Comparison of ENCODE assay signal across 8 cellular contexts in genomic region chr3:114451051-114451451, GRCh38.
DNase-seq lines count a peak whose midpoint lies in the region; ATAC-seq and TF ChIP-seq lines count a peak whose summit lies in the region.

No MANE protein-coding gene starts in this region.

- H3K36me3 Mint-ChIP-seq in activated CD8-positive, alpha-beta memory T cell treated with anti-CD3 and anti-CD28 coated beads, Interleukin-2, amount 10 ng/mL, durations not matched to agents 7 days and 5 days = no peaks in the 10 kb centered on the region
- H3K36me3 Mint-ChIP-seq in immature natural killer cell = no peaks in the 10 kb centered on the region

- H3K27ac Mint-ChIP-seq in activated CD8-positive, alpha-beta memory T cell treated with anti-CD3 and anti-CD28 coated beads, Interleukin-2, amount 10 ng/mL, durations not matched to agents 7 days and 5 days = no peak overlapping the region
- no peak overlapping the region for H3K27ac Mint-ChIP-seq in immature natural killer cell

- H3K9me3 ChIP-seq in HEK293 (ENCODE audit: control insufficient read depth, insufficient read depth, low read depth, low read length) (no peaks in the 10 kb centered on the region), mammary epithelial cell (replicated peaks; ENCODE audit: insufficient read depth, low read length) (no peaks in the 10 kb centered on the region), muscle layer of duodenum (ENCODE audit: control insufficient read depth in 1 of 2, low read length in 2 of 2) (no peaks in the 10 kb centered on the region)

- POLR2A ChIA-PET in HEK293 (lab: Yijun Ruan, JAX) = interaction anchor here (0.7 kb wide), 1 partner anchor 106 kb away, joined by 5 read pairs; no protein-coding TSS in a partner anchor

- TF ChIP-seq CTCF in HEK293 (tag by site-specific recombination; IDR thresholded peaks at IDR 0.05) = no peak
- no peak for TF ChIP-seq CTCF in mammary epithelial cell (conservative IDR thresholded peaks at IDR 0.05 in 1 of 2, IDR thresholded peaks at IDR 0.05 in 1 of 2; ENCODE audit: extremely low read depth in 1 of 2, insufficient read depth in 1 of 2, low read depth in 1 of 2, low read length in 2 of 2)

- H3K27me3 ChIP-seq in mammary epithelial cell (ENCODE audit: insufficient read depth, low read length) (no peaks in the 10 kb centered on the region), muscle layer of duodenum (ENCODE audit: low read depth, low read length) (no peaks in the 10 kb centered on the region)

- in situ Hi-C loops in mammary epithelial cell (cut with MboI; ENCODE audit: low sequenced_read_pairs in 2 of 2) = no loop called here

- DNase-seq in Ammon's horn (ENCODE audit: low spot score) (peak; percentile 47), mammary epithelial cell (no peak), Kasumi-1 (lab: John Stamatoyannopoulos, UW) (no peak), immature natural killer cell (no peak)
- DNase-seq in activated CD8-positive, alpha-beta memory T cell treated with anti-CD3 and anti-CD28 coated beads, Interleukin-2, amount 10 ng/mL, durations not matched to agents 7 days and 5 days = no peak

- 0% methylated on average over 2 of the region's 2 CpGs for WGBS in mammary epithelial cell (ENCODE audit: low coverage, missing lambda C conversion rate)

- peak overlapping the region; percentile 89 for H2AFZ ChIP-seq in mammary epithelial cell (ENCODE audit: low read depth, low read length)

- H3K4me2 ChIP-seq in mammary epithelial cell (ENCODE audit: insufficient read depth, low read depth, low read length) = peak overlapping the region; percentile 98

- H3K4me3 Mint-ChIP-seq in activated CD8-positive, alpha-beta memory T cell treated with anti-CD3 and anti-CD28 coated beads, Interleukin-2, amount 10 ng/mL, durations not matched to agents 7 days and 5 days = no peak overlapping the region
- no peak overlapping the region for H3K4me3 Mint-ChIP-seq in immature natural killer cell

- dilution Hi-C loops in mammary epithelial cell (cut with HindIII; ENCODE audit: low sequenced_read_pairs) = no loop called here

- peaks cover 2% of the 10 kb centered on the region for H3K4me1 Mint-ChIP-seq in activated CD8-positive, alpha-beta memory T cell treated with anti-CD3 and anti-CD28 coated beads, Interleukin-2, amount 10 ng/mL, durations not matched to agents 7 days and 5 days
- H3K4me1 Mint-ChIP-seq in immature natural killer cell = peaks cover 0 to 6% of the 10 kb centered on the region in 2 donors

- intact Hi-C loops in mammary epithelial cell (cut with micrococcal nuclease) = no loop called here

- H3K79me2 ChIP-seq in mammary epithelial cell (ENCODE audit: insufficient read depth, low read length) = peaks cover 16% of the 10 kb centered on the region

- BruUV-seq in mammary epithelial cell (replicated peaks; lab: Mats Ljungman, UMichigan) = no TSS peak

- H4K20me1 ChIP-seq in mammary epithelial cell (ENCODE audit: insufficient read depth, low read length) = no peaks in the 10 kb centered on the region

- H3K4me3 ChIP-seq in HEK293 (ENCODE audit: low read depth, low read length) (no peak overlapping the region), mammary epithelial cell (replicated peaks in 1 of 3; ENCODE audit: insufficient read depth in 1 of 3, low read depth in 2 of 3, low read length in 3 of 3) (peak overlapping the region; percentile 12 to 51 (median 51)), muscle layer of duodenum (ENCODE audit: low read depth in 1 of 2, low read length in 2 of 2) (peak overlapping the region; percentile 30 to 46)

- H3K9me3 Mint-ChIP-seq in activated CD8-positive, alpha-beta memory T cell treated with anti-CD3 and anti-CD28 coated beads, Interleukin-2, amount 10 ng/mL, durations not matched to agents 7 days and 5 days (ENCODE audit: low read depth) = no peaks in the 10 kb centered on the region
- H3K9me3 Mint-ChIP-seq in immature natural killer cell = no peaks in the 10 kb centered on the region

- peaks cover 3% of the 10 kb centered on the region; the same call in 1 of the 2 replicates for H3K4me1 ChIP-seq in HEK293 (ENCODE audit: control insufficient read depth, insufficient read depth, low read length)
- peaks cover 32% of the 10 kb centered on the region for H3K4me1 ChIP-seq in mammary epithelial cell (ENCODE audit: insufficient read depth, low read length)
- peaks cover 0 to 34% of the 10 kb centered on the region in 2 donors for H3K4me1 ChIP-seq in muscle layer of duodenum (ENCODE audit: control insufficient read depth in 1 of 2, insufficient read depth in 2 of 2, low read length in 2 of 2)

- H3K9ac ChIP-seq in mammary epithelial cell (ENCODE audit: insufficient read depth, low read length) = peak overlapping the region; percentile 77

- peaks cover 7% of the 10 kb centered on the region for H3K27me3 Mint-ChIP-seq in activated CD8-positive, alpha-beta memory T cell treated with anti-CD3 and anti-CD28 coated beads, Interleukin-2, amount 10 ng/mL, durations not matched to agents 7 days and 5 days
- H3K27me3 Mint-ChIP-seq in immature natural killer cell (ENCODE audit: low read depth in 3 of 3) = peaks cover 0 to 3% (median 2%) of the 10 kb centered on the region in 3 donors

- no peaks in the 10 kb centered on the region for H3K36me3 ChIP-seq in HEK293 (ENCODE audit: control insufficient read depth in 2 of 2, insufficient read depth in 1 of 2, low read length in 2 of 2)
- no peaks in the 10 kb centered on the region for H3K36me3 ChIP-seq in mammary epithelial cell (ENCODE audit: insufficient read depth, low read length)
- no peaks in the 10 kb centered on the region for H3K36me3 ChIP-seq in muscle layer of duodenum (ENCODE audit: control insufficient read depth in 1 of 2, insufficient read depth in 2 of 2, low read length in 2 of 2)

- CTCF ChIA-PET in HEK293 (lab: Yijun Ruan, JAX) (interaction anchor here (1.1 kb wide), 1 partner anchor 31 kb away, joined by 3 read pairs; no protein-coding TSS in a partner anchor), mammary epithelial cell (lab: Charles Lee; ENCODE audit: low non-redundant PET) (interaction anchor here (0.6 to 0.9 kb wide), 2 partner anchors 32 to 77 kb away, joined by 3 to 8 read pairs; no protein-coding TSS in a partner anchor)
- CTCF ChIA-PET in activated CD8-positive, alpha-beta memory T cell treated with anti-CD3 and anti-CD28 coated beads, Interleukin-2, amount 10 ng/mL, durations not matched to agents 7 days and 5 days (lab: Charles Lee) = interaction anchor here (0.7 kb wide), 1 partner anchor 32 kb away, joined by 3 read pairs; no protein-coding TSS in a partner anchor

- H3K27ac ChIP-seq in HEK293 (ENCODE audit: extremely low read depth, low read depth, low read length) = no peak overlapping the region
- peak overlapping the region; percentile 96 for H3K27ac ChIP-seq in mammary epithelial cell (ENCODE audit: insufficient read depth, low read depth, low read length)
- peak overlapping the region; percentile 76 for H3K27ac ChIP-seq in muscle layer of duodenum (ENCODE audit: low read length)

- no peak for ATAC-seq in activated CD8-positive, alpha-beta memory T cell treated with anti-CD3 and anti-CD28 coated beads, Interleukin-2, amount 10 ng/mL, durations not matched to agents 7 days and 5 days
- ATAC-seq in HG03039 (IDR thresholded peaks at IDR 0.05; ENCODE audit: unreplicated experiment) = no peak

TF ChIP-seq in HEK293, 187 proteins besides CTCF, POLR2A, EP300 and RAD21:
- TF ChIP-seq ZBTB20 (tag by site-specific recombination; IDR thresholded peaks at IDR 0.05) (0 out of 2 replicates have a peak, but pooled peaks have one; percentile 23), ZNF184 (tag by site-specific recombination; IDR thresholded peaks at IDR 0.05) (no peak), ZNF561 (tag by site-specific recombination; IDR thresholded peaks at IDR 0.05; ENCODE audit: borderline replicate concordance) (no peak)
- TF ChIP-seq, protein P1, sequence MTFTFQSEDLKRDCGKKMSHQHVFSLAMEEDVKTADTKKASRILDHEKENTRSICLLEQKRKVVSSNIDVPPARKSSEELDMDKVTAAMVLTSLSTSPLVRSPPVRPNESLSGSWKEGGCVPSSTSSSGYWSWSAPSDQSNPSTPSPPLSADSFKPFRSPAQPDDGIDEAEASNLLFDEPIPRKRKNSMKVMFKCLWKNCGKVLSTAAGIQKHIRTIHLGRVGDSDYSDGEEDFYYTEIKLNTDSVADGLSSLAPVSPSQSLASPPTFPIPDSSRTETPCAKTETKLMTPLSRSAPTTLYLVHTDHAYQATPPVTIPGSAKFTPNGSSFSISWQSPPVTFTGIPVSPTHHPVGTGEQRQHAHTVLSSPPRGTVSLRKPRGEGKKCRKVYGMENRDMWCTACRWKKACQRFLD (tag by site-specific recombination; IDR thresholded peaks at IDR 0.05) = no peak
